12 cellular contexts compared by ENCODE assay signal in genomic region chr1:1264868-1265272, GRCh38. TPM values are rescaled to one million over a fixed set of nuclear protein-coding genes. Genes with fewer than 3 reads are reported as not detected.
DNase-seq lines count a peak whose midpoint lies in the region; ATAC-seq and TF ChIP-seq lines count a peak whose summit lies in the region.
"Had no signal": no experiment of that assay in that cellular context is flagged by ENCODE, and none has a peak within 500 bp of the region (broad histone marks: within the 10 kb centered on the region; RNA-seq: fewer than 3 reads in every experiment).

No MANE protein-coding gene starts in this region.

- DNase-seq in NCI-H82 (lab: John Stamatoyannopoulos, UW) (peak; percentile 51), NCI-H82 treated with DMSO at 0.1 percent for 48 hours (lab: John Stamatoyannopoulos, UW; ENCODE audit: unreplicated experiment) (no peak), RKO (ENCODE audit: low spot score) (peak; percentile 97), epidermal melanocyte (ENCODE audit: insufficient read length, low spot score) (peak; percentile 81), NCI-H2029 (lab: John Stamatoyannopoulos, UW) (no peak), tibial nerve (ENCODE audit: low spot score in 2 of 2) (no peak)
- DNase-seq: C1 segment of cervical spinal cord, GOT3, lower lobe of right lung, NCI-H2227 treated with DMSO at 0.1 percent for 48 hours had no signal

- H3K9me3 ChIP-seq in skeletal muscle satellite cell (replicated peaks; ENCODE audit: low read length) = no peaks in the 10 kb centered on the region
- H3K9me3 ChIP-seq in tibial nerve = no peaks in the 10 kb centered on the region
- H3K9me3 ChIP-seq: lower lobe of right lung had no signal

- TF ChIP-seq CTCF in tibial nerve (IDR thresholded peaks at IDR 0.05) = no peak

- ATAC-seq in GM21526 (IDR thresholded peaks at IDR 0.05; ENCODE audit: low FRiP score, unreplicated experiment) = no peak
- ATAC-seq: lower lobe of right lung had no signal

- H3K36me3 ChIP-seq in skeletal muscle satellite cell (ENCODE audit: insufficient read depth, low read length) (peaks cover 62% of the 10 kb centered on the region), tibial nerve (peaks cover 6 to 92% (median 22%) of the 10 kb centered on the region in 3 donors)

- H3K27me3 ChIP-seq in skeletal muscle satellite cell (ENCODE audit: control insufficient read depth, insufficient read depth, low read length) = no peaks in the 10 kb centered on the region
- no peaks in the 10 kb centered on the region for H3K27me3 ChIP-seq in tibial nerve

- WGBS in tibial nerve, 2 donors = 70 to 73% methylated on average over 10 of the region's 10 CpGs

- peak overlapping the region; percentile 80 for H3K9ac ChIP-seq in skeletal muscle satellite cell (ENCODE audit: low read depth, low read length)

- TF ChIP-seq POLR2A in tibial nerve (IDR thresholded peaks at IDR 0.05) = no peak

- peaks cover 23% of the 10 kb centered on the region for H3K4me1 ChIP-seq in skeletal muscle satellite cell (ENCODE audit: control insufficient read depth, insufficient read depth, low read length)
- peaks cover 0 to 31% (median 1%) of the 10 kb centered on the region in 4 donors for H3K4me1 ChIP-seq in tibial nerve

- H3K4me3 ChIP-seq in skeletal muscle satellite cell (ENCODE audit: low read length) (peak overlapping the region; percentile 44), tibial nerve (no peak overlapping the region)
- H3K4me3 ChIP-seq: lower lobe of right lung had no signal

- H3K27ac ChIP-seq in tibial nerve = no peak overlapping the region
- H3K27ac ChIP-seq: lower lobe of right lung had no signal

- TF ChIP-seq EP300 in tibial nerve (IDR thresholded peaks at IDR 0.05) = no peak

- H3K4me2 ChIP-seq in skeletal muscle satellite cell (ENCODE audit: low read length) = peak overlapping the region; percentile 69

RNA-seq across cellular contexts. Expression of gene UBE2J2, which starts 8.8 kb away (rescaled TPM):
- 29.5 and 31.9 TPM in 2 replicates for total RNA-seq in skeletal muscle satellite cell (2012; rRNA removed)
- total RNA-seq in tibial nerve = 10 to 100 TPM; 42.2 to 61.0 (median 53.5) TPM

RNA-seq across cellular contexts. Expression of gene SCNN1D, which starts 15.4 kb away (rescaled TPM):
- total RNA-seq in skeletal muscle satellite cell (2012; rRNA removed) = 0.25 and 0.44 TPM in 2 replicates
- 10 to 100 TPM in 2 of 4 donors, 1 to 10 TPM in 2; 5.4 to 14.9 (median 9.8) TPM for total RNA-seq in tibial nerve

RNA-seq across cellular contexts. Expression of gene C1QTNF12, which starts 18.3 kb away (rescaled TPM):
- total RNA-seq in skeletal muscle satellite cell (2012; rRNA removed) = 0.44 TPM in 1 of 2 replicates, not detected in the other
- total RNA-seq in tibial nerve = 1 to 10 TPM in 3 of 4 donors, under 1 TPM in 1; 0.84 to 3.0 (median 1.8) TPM

RNA-seq across cellular contexts. Expression of gene B3GALT6, which starts 32.8 kb away (rescaled TPM):
- 16.0 and 20.8 TPM in 2 replicates for total RNA-seq in skeletal muscle satellite cell (2012; rRNA removed)
- 10 to 100 TPM; 13.3 to 24.0 (median 21.4) TPM for total RNA-seq in tibial nerve

RNA-seq across cellular contexts. Expression of gene SDF4, which starts 33.1 kb away (rescaled TPM):
- 92.8 and 101 TPM in 2 replicates for total RNA-seq in skeletal muscle satellite cell (2012; rRNA removed)
- total RNA-seq in tibial nerve = 100 to 1,000 TPM in 3 of 4 donors, 10 to 100 TPM in 1; 93.3 to 170 (median 110) TPM

Comparison
In these comparisons a context has a peak if more than half of its experiments do, and no peak if none do; other contexts are left out.
1. DNase-seq: peak in NCI-H82 (single experiment), RKO (single experiment) and epidermal melanocyte (single experiment); none in NCI-H82 treated with DMSO at 0.1 percent for 48 hours (single experiment), NCI-H2029 (single experiment) and tibial nerve (0 of 2).